In the genomic region with DNA sequence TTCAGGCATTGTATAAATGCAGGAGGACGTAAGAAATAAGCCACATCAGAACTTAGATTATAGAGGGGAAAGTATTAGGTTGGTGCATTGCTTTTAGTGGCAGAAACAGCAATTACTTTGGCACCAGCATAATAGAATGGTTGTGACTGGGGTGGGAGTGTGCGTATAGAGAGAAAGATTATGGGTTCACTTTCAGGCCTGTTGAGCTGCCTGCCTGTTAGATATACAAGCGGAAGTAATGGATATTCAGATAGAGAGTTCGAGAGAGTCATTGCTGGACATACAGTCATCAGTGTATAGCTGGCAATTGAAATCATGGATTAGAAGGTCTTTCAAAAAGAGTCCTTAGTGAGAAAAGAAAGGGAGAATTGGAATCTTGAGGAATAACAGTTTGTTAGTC, we compare ENCODE assay signal across 29 cellular contexts.
"Had no signal": no experiment of that assay in that cellular context is flagged by ENCODE, and none has a peak within 500 bp of the region (broad histone marks: within the 10 kb centered on the region; RNA-seq: fewer than 3 reads in every experiment).

No MANE protein-coding gene starts in this region.

- H3K4me3 ChIP-seq: body of pancreas, breast epithelium, PC-9 had no signal

- DNase-seq: activated CD4-positive, alpha-beta memory T cell treated with anti-CD3 and anti-CD28 coated beads for 36 hours; activated CD4-positive, alpha-beta T cell treated with anti-CD3 and anti-CD28 coated beads for 36 hours; activated CD4-positive, alpha-beta T cell treated with anti-CD3 and anti-CD28 coated beads, Interleukin-2, amount 50 U/mL, for 1 hour; activated CD8-positive, alpha-beta memory T cell treated with anti-CD3 and anti-CD28 coated beads, Interleukin-2, amount 50 U/mL, for 4 hours; activated naive CD4-positive, alpha-beta T cell treated with anti-CD3 and anti-CD28 coated beads, Interleukin-2, amount 50 U/mL, for 16 hours; activated naive CD8-positive, alpha-beta T cell treated with anti-CD3 and anti-CD28 coated beads, Interleukin-2, amount 10 ng/mL, durations not matched to agents 7 days and 5 days; activated T-cell treated with anti-CD3 and anti-CD28 coated beads for 4 hours; activated T-cell treated with anti-CD3 and anti-CD28 coated beads, Interleukin-2, amount 50 U/mL, for 4 hours; body of pancreas; Karpas-422; KBM-7; NCI-H1105; NCI-H1417 treated with DMSO at 0.1 percent for 48 hours; NCI-H187 treated with DMSO at 0.1 percent for 48 hours; NCI-H2081; NCI-H2171 treated with DMSO at 0.1 percent for 48 hours; NCI-H345; NCI-H524 treated with DMSO at 0.1 percent for 48 hours; NK-92 treated with Interleukin-12 subunit alpha and Interleukin-12 subunit beta, amount 100 ng/mL, for 24 hours; PC-9; SIG-M5; T-cell; T1000 had no signal

- H2AFZ ChIP-seq: PC-9 had no signal

- H3K4me1 Mint-ChIP-seq: activated CD4-positive, alpha-beta T cell treated with anti-CD3 and anti-CD28 coated beads for 36 hours; activated naive CD8-positive, alpha-beta T cell treated with anti-CD3 and anti-CD28 coated beads, Interleukin-2, amount 10 ng/mL, durations not matched to agents 7 days and 5 days; T-cell had no signal

- H3K27ac ChIP-seq: body of pancreas, breast epithelium, PC-9, RWPE1 had no signal

- H3K27me3 Mint-ChIP-seq: activated CD4-positive, alpha-beta memory T cell treated with anti-CD3 and anti-CD28 coated beads for 36 hours; activated CD4-positive, alpha-beta T cell treated with anti-CD3 and anti-CD28 coated beads for 36 hours; activated naive CD8-positive, alpha-beta T cell treated with anti-CD3 and anti-CD28 coated beads, Interleukin-2, amount 10 ng/mL, durations not matched to agents 7 days and 5 days; T-cell had no signal

- H3K27ac Mint-ChIP-seq: activated CD4-positive, alpha-beta memory T cell treated with anti-CD3 and anti-CD28 coated beads for 36 hours; activated CD4-positive, alpha-beta T cell treated with anti-CD3 and anti-CD28 coated beads for 36 hours; activated naive CD8-positive, alpha-beta T cell treated with anti-CD3 and anti-CD28 coated beads, Interleukin-2, amount 10 ng/mL, durations not matched to agents 7 days and 5 days; activated T-helper 1 cell treated with anti-CD3 and anti-CD28 coated beads, Interleukin-12 subunit alpha, Interleukin-12 subunit beta, Interleukin-2, Interleukin-4 antibody, amounts not matched to agents 30 ng/mL and 10 ng/mL and 1 ng/mL, durations not matched to agents 14 hours and 24 hours and 36 hours; T-cell had no signal

- ATAC-seq: activated CD4-positive, alpha-beta T cell treated with anti-CD3 and anti-CD28 coated beads for 36 hours; activated CD4-positive, CD25-positive, alpha-beta regulatory T cell treated with anti-CD3 and anti-CD28 coated beads, Interleukin-2, amount 50 U/mL, for 24 hours; activated T-cell treated with anti-CD3 and anti-CD28 coated beads, Interleukin-2, amount 50 U/mL, for 4 hours; body of pancreas; Right ventricle myocardium inferior; SK-N-SH treated with all-trans-retinoic acid at 6 μM for 48 hours; T-cell had no signal

- H3K9me3 ChIP-seq: body of pancreas, breast epithelium had no signal

- H3K27me3 ChIP-seq: body of pancreas, breast epithelium had no signal

- H3K4me3 Mint-ChIP-seq: activated CD4-positive, alpha-beta memory T cell treated with anti-CD3 and anti-CD28 coated beads for 36 hours; activated CD4-positive, alpha-beta T cell treated with anti-CD3 and anti-CD28 coated beads for 36 hours; activated naive CD8-positive, alpha-beta T cell treated with anti-CD3 and anti-CD28 coated beads, Interleukin-2, amount 10 ng/mL, durations not matched to agents 7 days and 5 days; activated T-cell treated with anti-CD3 and anti-CD28 coated beads, Interleukin-2, amount 50 U/mL, for 4 hours; activated T-helper 1 cell treated with anti-CD3 and anti-CD28 coated beads, Interleukin-12 subunit alpha, Interleukin-12 subunit beta, Interleukin-2, Interleukin-4 antibody, amounts not matched to agents 30 ng/mL and 10 ng/mL and 1 ng/mL, durations not matched to agents 14 hours and 24 hours and 36 hours; T-cell had no signal

- H3K4me2 ChIP-seq: PC-9 had no signal

- H3K36me3 ChIP-seq: breast epithelium had no signal

- H3K4me1 ChIP-seq: body of pancreas, breast epithelium had no signal
